Comparison of ENCODE assay signal across 16 cellular contexts in genomic region chr16:26442333-26442732, GRCh38.
DNase-seq lines count a peak whose midpoint lies in the region; ATAC-seq and TF ChIP-seq lines count a peak whose summit lies in the region.
"Had no signal": no experiment of that assay in that cellular context is flagged by ENCODE, and none has a peak within 500 bp of the region (broad histone marks: within the 10 kb centered on the region; RNA-seq: fewer than 3 reads in every experiment).

No MANE protein-coding gene starts in this region.

- no peaks in the 10 kb centered on the region for H3K4me1 ChIP-seq in left ventricle myocardium inferior
- H3K4me1 ChIP-seq in heart right ventricle = no peaks in the 10 kb centered on the region
- peaks cover 10% of the 10 kb centered on the region for H3K4me1 ChIP-seq in parathyroid adenoma
- H3K4me1 ChIP-seq: HAP-1 had no signal

- no peak overlapping the region for H3K4me3 ChIP-seq in left ventricle myocardium inferior
- H3K4me3 ChIP-seq in heart right ventricle = no peak overlapping the region
- no peak overlapping the region for H3K4me3 ChIP-seq in parathyroid adenoma (ENCODE audit: low read depth, low read length)
- H3K4me3 ChIP-seq: BLaER1, GM12878, GM23248, HAP-1 had no signal

- no peak for DNase-seq in left ventricle myocardium inferior
- no peak for DNase-seq in heart right ventricle
- DNase-seq in iPS-NIHi7 (ENCODE audit: extremely low spot score) = peak; percentile 12
- DNase-seq in epidermal melanocyte (ENCODE audit: insufficient read length, low spot score) = no peak
- no peak for DNase-seq in GM19238 (ENCODE audit: insufficient read length, low spot score)
- DNase-seq in NCI-H1105 (lab: John Stamatoyannopoulos, UW) = no peak
- DNase-seq: 8988T; Calu3; CD4-positive, alpha-beta memory T cell; DMS79 treated with DMSO at 0.1 percent for 48 hours; GM23248 had no signal

- H3K36me3 ChIP-seq in left ventricle myocardium inferior (no peaks in the 10 kb centered on the region), heart right ventricle (no peaks in the 10 kb centered on the region), parathyroid adenoma (ENCODE audit: control insufficient read depth, insufficient read depth, low read length) (no peaks in the 10 kb centered on the region)
- H3K36me3 ChIP-seq: BLaER1, HAP-1 had no signal

- TF ChIP-seq CTCF in left ventricle myocardium inferior (IDR thresholded peaks at IDR 0.05; ENCODE audit: borderline replicate concordance) (no peak), heart right ventricle (IDR thresholded peaks at IDR 0.05) (no peak), parathyroid adenoma (IDR thresholded peaks at IDR 0.05) (no peak)

- H3K4me2 ChIP-seq in parathyroid adenoma (ENCODE audit: low read length) = no peak overlapping the region
- H3K4me2 ChIP-seq: BLaER1 had no signal

- no peaks in the 10 kb centered on the region for H3K79me2 ChIP-seq in parathyroid adenoma

- H3K9me3 ChIP-seq in left ventricle myocardium inferior (replicated peaks) (peaks cover 11% of the 10 kb centered on the region), heart right ventricle (peaks cover 0 to 9% (median 4%) of the 10 kb centered on the region in 11 donors), parathyroid adenoma (ENCODE audit: control insufficient read depth, low read length) (no peaks in the 10 kb centered on the region)
- H3K9me3 ChIP-seq: BLaER1 had no signal

- peak overlapping the region; percentile 26 for H2AFZ ChIP-seq in parathyroid adenoma
- H2AFZ ChIP-seq: GM23248 had no signal

- intact Hi-C loops in left ventricle myocardium inferior (cut with micrococcal nuclease) (no loop called here), heart right ventricle (cut with DNase I) (no loop called here)

- no peak overlapping the region for H3K9ac ChIP-seq in parathyroid adenoma
- H3K9ac ChIP-seq: BLaER1, GM23248 had no signal

- H3K27me3 ChIP-seq in left ventricle myocardium inferior (ENCODE audit: low read depth) (no peaks in the 10 kb centered on the region), heart right ventricle (no peaks in the 10 kb centered on the region), parathyroid adenoma (ENCODE audit: control insufficient read depth, insufficient read depth, low read length) (no peaks in the 10 kb centered on the region)
- H3K27me3 ChIP-seq: BLaER1 had no signal

- H3K27ac ChIP-seq in left ventricle myocardium inferior (replicated peaks) (peak overlapping the region; percentile 53), heart right ventricle (peak overlapping the region in 5 of 10 donors; percentile 1 to 53 (median 30)), parathyroid adenoma (no peak overlapping the region)
- H3K27ac ChIP-seq: BLaER1, GM23248, HL-60 had no signal

- 66 to 76% methylated on average over 2 of the region's 2 CpGs for WGBS in heart right ventricle, 2 donors

- ATAC-seq in heart right ventricle = no peak
- ATAC-seq: GM12878 had no signal
